In the genomic region with DNA sequence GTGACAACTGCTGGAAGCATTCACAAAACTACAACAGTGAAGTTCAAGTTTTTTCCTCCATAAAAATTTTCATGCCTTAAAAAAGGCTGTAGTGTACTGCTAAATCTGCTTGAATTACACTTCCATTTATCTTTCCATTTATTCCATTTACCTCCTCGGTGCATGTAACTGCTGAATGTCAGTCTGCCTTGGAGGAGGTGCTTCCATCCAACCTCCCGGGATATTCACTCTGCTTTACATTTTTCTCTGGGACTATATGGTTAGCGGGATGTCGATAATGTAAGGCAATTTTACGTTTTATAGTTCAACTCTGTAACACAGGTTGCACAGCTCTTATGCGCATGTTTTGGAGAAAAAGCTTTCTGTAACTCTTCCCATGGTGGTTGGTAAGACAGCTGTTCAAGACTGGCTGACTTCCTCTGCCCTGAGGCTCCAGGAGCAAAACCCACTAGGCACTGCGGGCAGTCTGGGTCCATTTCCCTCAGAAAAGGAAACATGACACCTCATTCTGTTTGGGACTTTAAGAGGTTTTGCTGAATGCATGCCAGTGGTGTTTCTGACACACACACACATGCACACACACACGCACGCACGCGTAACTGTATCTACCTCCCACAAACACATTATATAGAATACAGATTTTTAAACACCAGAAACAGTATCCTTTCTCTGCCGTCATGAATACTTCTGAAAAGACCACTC, we compare ENCODE assay signal across 19 cellular contexts.
DNase-seq lines count a peak whose midpoint lies in the region; ATAC-seq and TF ChIP-seq lines count a peak whose summit lies in the region.
"Had no signal": no experiment of that assay in that cellular context is flagged by ENCODE, and none has a peak within 500 bp of the region (broad histone marks: within the 10 kb centered on the region; RNA-seq: fewer than 3 reads in every experiment).

No MANE protein-coding gene starts in this region.

- no peak overlapping the region for H3K4ac ChIP-seq in mesendoderm (ENCODE audit: low read depth, low read length)

- no peak overlapping the region for H3K18ac ChIP-seq in mesendoderm (ENCODE audit: low read length)

- H3K23ac ChIP-seq in mesendoderm (ENCODE audit: low read length), result no peak overlapping the region

- H3K4me3 ChIP-seq in HUES64 (ENCODE audit: low read length), result peak overlapping the region; percentile 6; the same call in 1 of the 2 replicates
- no peak overlapping the region for H3K4me3 ChIP-seq in choroid plexus epithelial cell (ENCODE audit: low read depth, low read length)
- H3K4me3 ChIP-seq in mesendoderm (ENCODE audit: low read length), result no peak overlapping the region
- H3K4me3 ChIP-seq: body of pancreas, heart right ventricle, K562 had no signal

- H4K5ac ChIP-seq in mesendoderm (ENCODE audit: low read length), result no peak overlapping the region

- TF ChIP-seq CTCF in choroid plexus epithelial cell (conservative IDR thresholded peaks at IDR 0.05; ENCODE audit: low read depth, low read length), result no peak

- peaks cover 27% of the 10 kb centered on the region for H3K4me1 ChIP-seq in HUES64 (ENCODE audit: insufficient read depth, low read length)
- H3K4me1 ChIP-seq in mesendoderm (ENCODE audit: control insufficient read depth, low read depth, low read length), result peaks cover 2% of the 10 kb centered on the region
- H3K4me1 ChIP-seq: body of pancreas, heart right ventricle had no signal

- peaks cover 53% of the 10 kb centered on the region for H3K36me3 ChIP-seq in HUES64 (ENCODE audit: insufficient read depth, low read length)
- peaks cover 7% of the 10 kb centered on the region for H3K36me3 ChIP-seq in mesendoderm (ENCODE audit: control insufficient read depth, insufficient read depth, low read length)

- H2AK5ac ChIP-seq in mesendoderm (ENCODE audit: low read length), result no peak overlapping the region

- no peak overlapping the region for H4K8ac ChIP-seq in mesendoderm (ENCODE audit: low read depth, low read length)

- peaks cover 2% of the 10 kb centered on the region for H3K79me1 ChIP-seq in mesendoderm (ENCODE audit: low read length)

- no peak overlapping the region for H2BK120ac ChIP-seq in mesendoderm (ENCODE audit: low read depth, low read length)

- H3K4me2 ChIP-seq in mesendoderm (ENCODE audit: low read length), result no peak overlapping the region

- ATAC-seq in GM18870 (IDR thresholded peaks at IDR 0.05; ENCODE audit: unreplicated experiment) (no peak), HG02623 (IDR thresholded peaks at IDR 0.05; ENCODE audit: unreplicated experiment) (no peak)
- ATAC-seq: body of pancreas, heart right ventricle, K562, left lobe of liver had no signal

- H3K9ac ChIP-seq in HUES64 (ENCODE audit: low read depth, low read length) (no peak overlapping the region), mesendoderm (ENCODE audit: low read length) (no peak overlapping the region)

- H2BK5ac ChIP-seq in mesendoderm (ENCODE audit: low read length), result no peak overlapping the region

- H3K79me2 ChIP-seq in mesendoderm (ENCODE audit: control insufficient read depth, insufficient read depth, low read length), result no peaks in the 10 kb centered on the region

- H3K56ac ChIP-seq in mesendoderm (ENCODE audit: low read length), result no peak overlapping the region

- H3K27me3 ChIP-seq in HUES64 (ENCODE audit: insufficient read depth, low read length), result no peaks in the 10 kb centered on the region
- H3K27me3 ChIP-seq in mesendoderm (ENCODE audit: insufficient read depth, low read length, poor library complexity), result no peaks in the 10 kb centered on the region
- H3K27me3 ChIP-seq: body of pancreas, heart right ventricle had no signal

- H3K27ac ChIP-seq in HUES64 (ENCODE audit: low read depth, low read length) (peak overlapping the region; percentile 70), mesendoderm (ENCODE audit: low read depth, low read length) (no peak overlapping the region)
- H3K27ac ChIP-seq: body of pancreas, heart right ventricle had no signal

- DNase-seq in EH (ENCODE audit: low read depth), result peak; percentile 73
- DNase-seq in choroid plexus epithelial cell (ENCODE audit: low read depth), result peak; percentile 71
- peak; percentile 66 for DNase-seq in mesendoderm
- no peak for DNase-seq in NCI-H526 (lab: John Stamatoyannopoulos, UW)
- no peak for DNase-seq in NCI-H1417 treated with DMSO at 0.1 percent for 48 hours (lab: John Stamatoyannopoulos, UW)
- DNase-seq: activated CD4-positive, alpha-beta T cell treated with anti-CD3 and anti-CD28 coated beads for 1 hour; AML-193; body of pancreas; heart right ventricle; NCI-H1092 treated with DMSO at 0.1 percent for 48 hours; NCI-H510A; stimulated activated CD4-positive, alpha-beta T cell treated with anti-CD3 and anti-CD28 coated beads, Interleukin-4, amount 100 ng/mL, for 24 hours; stimulated activated CD8-positive, alpha-beta memory T cell treated with anti-CD3 and anti-CD28 coated beads, Interleukin-4, amount 100 ng/mL, for 48 hours; T-helper 9 cell had no signal

- H3K9me3 ChIP-seq in HUES64 (ENCODE audit: insufficient read depth, low read depth, low read length), result no peaks in the 10 kb centered on the region
- H3K9me3 ChIP-seq: body of pancreas had no signal

- no peak overlapping the region for H2BK15ac ChIP-seq in mesendoderm (replicated peaks; ENCODE audit: low read depth)

- 40% methylated on average over 11 of the region's 12 CpGs for WGBS in HUES64
- WGBS in mesendoderm (ENCODE audit: extremely low coverage, insufficient coverage, low lambda C conversion rate), result no CpG with 5 or more reads among the region's 12 CpGs

Comparison
In these comparisons a context has a peak if more than half of its experiments do, and no peak if none do; other contexts are left out.
1. DNase-seq: peak in EH (single experiment), choroid plexus epithelial cell (single experiment) and mesendoderm (single experiment); none in NCI-H526 (0 of 2) and NCI-H1417 treated with DMSO at 0.1 percent for 48 hours (single experiment).